ENCODE assay signal across 1 cellular context in the genomic region with DNA sequence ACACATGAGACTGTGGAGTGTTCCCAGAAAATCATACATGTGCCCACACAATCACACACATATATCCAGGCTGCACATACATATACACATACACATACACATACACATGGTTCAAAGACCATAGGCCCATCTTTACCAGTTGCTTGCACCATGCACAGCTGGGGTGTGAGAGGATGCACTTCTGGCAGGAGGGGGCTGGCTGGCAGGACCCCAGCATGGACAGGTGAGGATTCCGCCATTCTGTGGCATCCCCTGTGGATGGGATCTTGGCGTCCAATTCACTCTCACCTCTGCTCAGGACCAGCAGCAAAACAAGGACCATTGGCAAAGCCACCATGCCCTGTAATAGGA.
TF ChIP-seq lines count a peak whose summit lies in the region.

No MANE protein-coding gene starts in this region.

TF ChIP-seq in GM12878, 131 proteins besides CTCF, POLR2A, EP300 and RAD21:
- TF ChIP-seq BCL11A (IDR thresholded peaks at IDR 0.05; ENCODE audit: low read depth, low read length) (no peak), JUND (IDR thresholded peaks at IDR 0.05; ENCODE audit: low read depth, low read length) (no peak), HCFC1 (IDR thresholded peaks at IDR 0.05; ENCODE audit: low read length) (no peak), STAT1 (conservative IDR thresholded peaks at IDR 0.05) (no peak), NR2C1 (IDR thresholded peaks at IDR 0.05) (no peak), FOXM1 (IDR thresholded peaks at IDR 0.05; ENCODE audit: low read depth, low read length) (no peak), GATAD2B (conservative IDR thresholded peaks at IDR 0.05; ENCODE audit: low read depth) (no peak), SMARCA5 (IDR thresholded peaks at IDR 0.05) (peak; percentile 42; the same call in 1 of the 2 replicates)
- TF ChIP-seq, protein P1, sequence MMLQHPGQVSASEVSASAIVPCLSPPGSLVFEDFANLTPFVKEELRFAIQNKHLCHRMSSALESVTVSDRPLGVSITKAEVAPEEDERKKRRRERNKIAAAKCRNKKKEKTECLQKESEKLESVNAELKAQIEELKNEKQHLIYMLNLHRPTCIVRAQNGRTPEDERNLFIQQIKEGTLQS (IDR thresholded peaks at IDR 0.05; ENCODE audit: borderline replicate concordance, extremely low read depth, low read depth, low read length): no peak
